Comparison of ENCODE assay signal across 11 cellular contexts in genomic region chr4:77776182-77777134, GRCh38. TPM values are rescaled to one million over a fixed set of nuclear protein-coding genes. Genes with fewer than 3 reads are reported as not detected.
A peak's percentile ranks its signal among the peaks of the same experiment; 100 is the strongest.
DNase-seq lines count a peak whose midpoint lies in the region; ATAC-seq, FAIRE-seq and TF ChIP-seq lines count a peak whose summit lies in the region.
"Had no signal": no experiment of that assay in that cellular context is flagged by ENCODE, and none has a peak within 500 bp of the region (broad histone marks: within the 10 kb centered on the region; RNA-seq: fewer than 3 reads in every experiment).

No MANE protein-coding gene starts in this region.

- peaks cover 53% of the 10 kb centered on the region for H3K36me3 Mint-ChIP-seq in activated T-helper 2 cell treated with anti-CD3 and anti-CD28 coated beads, Interferon-gamma antibody, Interleukin-2, Interleukin-4, amounts not matched to agents 10 μg/mL and 5 μg/mL and 100 μg/mL, durations not matched to agents 14 hours and 24 hours and 36 hours (ENCODE audit: low read depth)

- no peak overlapping the region for H3K4me3 Mint-ChIP-seq in activated T-helper 2 cell treated with anti-CD3 and anti-CD28 coated beads, Interferon-gamma antibody, Interleukin-2, Interleukin-4, amounts not matched to agents 10 μg/mL and 5 μg/mL and 100 μg/mL, durations not matched to agents 14 hours and 24 hours and 36 hours (ENCODE audit: low read depth)

- no peaks in the 10 kb centered on the region for H3K27me3 Mint-ChIP-seq in activated T-helper 2 cell treated with anti-CD3 and anti-CD28 coated beads, Interferon-gamma antibody, Interleukin-2, Interleukin-4, amounts not matched to agents 10 μg/mL and 5 μg/mL and 100 μg/mL, durations not matched to agents 14 hours and 24 hours and 36 hours (ENCODE audit: low read depth)

- CTCF ChIA-PET in GM10248 (lab: Yijun Ruan, JAX) = interaction anchor here (1.5 to 1.7 kb wide), 2 partner anchors 13 kb away, joined by 3 to 5 read pairs; no protein-coding TSS in a partner anchor

- no peak overlapping the region for H3K27ac Mint-ChIP-seq in activated T-helper 2 cell treated with anti-CD3 and anti-CD28 coated beads, Interferon-gamma antibody, Interleukin-2, Interleukin-4, amounts not matched to agents 10 μg/mL and 5 μg/mL and 100 μg/mL, durations not matched to agents 14 hours and 24 hours and 36 hours

- ATAC-seq in GM19463 (IDR thresholded peaks at IDR 0.05; ENCODE audit: unreplicated experiment) = no peak

- POLR2A ChIA-PET in GM10248 (lab: Yijun Ruan, JAX) = no interaction called here

- no peak for FAIRE-seq in H54 (lab: Jason Lieb, UNC)

- TF ChIP-seq POLR2A in H54 (IDR thresholded peaks at IDR 0.05; ENCODE audit: low read depth, low read length) = no peak

- H3K4me1 Mint-ChIP-seq in activated T-helper 2 cell treated with anti-CD3 and anti-CD28 coated beads, Interferon-gamma antibody, Interleukin-2, Interleukin-4, amounts not matched to agents 10 μg/mL and 5 μg/mL and 100 μg/mL, durations not matched to agents 14 hours and 24 hours and 36 hours (ENCODE audit: low read depth) = peaks cover 14% of the 10 kb centered on the region

- no peaks in the 10 kb centered on the region for H3K9me3 Mint-ChIP-seq in activated T-helper 2 cell treated with anti-CD3 and anti-CD28 coated beads, Interferon-gamma antibody, Interleukin-2, Interleukin-4, amounts not matched to agents 10 μg/mL and 5 μg/mL and 100 μg/mL, durations not matched to agents 14 hours and 24 hours and 36 hours

- TF ChIP-seq CTCF in GM10248 (IDR thresholded peaks at IDR 0.05; ENCODE audit: control extremely low read depth, extremely low read depth, low read depth, missing control alignments) = no peak

- intact Hi-C loops in activated T-helper 2 cell treated with anti-CD3 and anti-CD28 coated beads, Interferon-gamma antibody, Interleukin-2, Interleukin-4, amounts not matched to agents 10 μg/mL and 5 μg/mL and 100 μg/mL, durations not matched to agents 14 hours and 24 hours and 36 hours (cut with micrococcal nuclease) = no loop called here

- DNase-seq in ELF-1 (ENCODE audit: low read depth, low spot score) (peak; percentile 10), RPMI7951 (ENCODE audit: low read depth) (peak; percentile 21), fibroblast of peridontal ligament (ENCODE audit: extremely low read depth) (peak; percentile 49), pons (ENCODE audit: low spot score) (peak; percentile 36), H54 (ENCODE audit: insufficient read length, low spot score) (no peak), GM10248 (ENCODE audit: extremely low spot score) (no peak)
- DNase-seq in activated T-helper 2 cell treated with anti-CD3 and anti-CD28 coated beads, Interferon-gamma antibody, Interleukin-2, Interleukin-4, amounts not matched to agents 10 μg/mL and 5 μg/mL and 100 μg/mL, durations not matched to agents 14 hours and 24 hours and 36 hours (ENCODE audit: low spot score) = no peak
- DNase-seq: NCI-H1092 treated with DMSO at 0.1 percent for 48 hours, NCI-H524 treated with DMSO at 0.1 percent for 48 hours, right lobe of liver had no signal

RNA-seq across cellular contexts. Expression of gene CNOT6L, which starts 42.7 kb away (rescaled TPM):
- total RNA-seq in RPMI7951 (2014; rRNA removed; shearing (Covaris generic)) = 7.6 and 8.4 TPM in 2 replicates
- total RNA-seq in activated T-helper 2 cell treated with anti-CD3 and anti-CD28 coated beads, Interferon-gamma antibody, Interleukin-2, Interleukin-4, amounts not matched to agents 10 μg/mL and 5 μg/mL and 100 μg/mL, durations not matched to agents 14 hours and 24 hours and 36 hours = 94.8 and 105 TPM in 2 replicates

Comparison
In these comparisons a context has a peak if more than half of its experiments do, and no peak if none do; other contexts are left out.
1. DNase-seq: peak in ELF-1 (single experiment), RPMI7951 (single experiment), fibroblast of peridontal ligament (single experiment) and pons (single experiment); none in activated T-helper 2 cell treated with anti-CD3 and anti-CD28 coated beads, Interferon-gamma antibody, Interleukin-2, Interleukin-4, amounts not matched to agents 10 μg/mL and 5 μg/mL and 100 μg/mL, durations not matched to agents 14 hours and 24 hours and 36 hours (single experiment), H54 (single experiment) and GM10248 (single experiment).
2. RNA of gene CNOT6L, which starts 42.7 kb away (total RNA-seq): 94.8 to 105 TPM in activated T-helper 2 cell treated with anti-CD3 and anti-CD28 coated beads, Interferon-gamma antibody, Interleukin-2, Interleukin-4, amounts not matched to agents 10 μg/mL and 5 μg/mL and 100 μg/mL, durations not matched to agents 14 hours and 24 hours and 36 hours; 7.6 to 8.4 TPM in RPMI7951; every median in the first group is over 10 times any median in the second.